9 cellular contexts compared by ENCODE assay signal in the genomic region with DNA sequence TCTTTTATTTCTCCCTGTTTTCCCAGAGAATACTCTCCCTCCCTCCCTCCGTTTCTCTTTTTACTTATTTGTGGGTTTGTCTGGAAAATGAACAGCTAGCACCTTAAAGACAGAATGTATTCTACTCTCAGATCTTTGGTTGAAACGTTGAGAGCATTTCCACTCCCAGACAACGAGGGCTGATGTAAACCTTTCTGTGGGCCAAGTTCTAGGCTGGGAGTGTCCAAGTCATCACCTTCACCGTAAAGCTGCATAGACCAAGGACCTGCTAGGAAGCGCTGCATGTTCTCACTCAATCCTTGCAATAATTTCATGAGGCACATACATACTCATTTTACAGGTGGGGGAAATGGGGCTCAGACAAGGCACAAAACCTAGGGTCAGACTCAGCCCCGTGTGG. TPM values are rescaled to one million over a fixed set of nuclear protein-coding genes. Genes with fewer than 3 reads are reported as not detected.
A peak's percentile ranks its signal among the peaks of the same experiment; 100 is the strongest.
DNase-seq lines count a peak whose midpoint lies in the region; ATAC-seq and TF ChIP-seq lines count a peak whose summit lies in the region.
"Had no signal": no experiment of that assay in that cellular context is flagged by ENCODE, and none has a peak within 500 bp of the region (broad histone marks: within the 10 kb centered on the region; RNA-seq: fewer than 3 reads in every experiment).

No MANE protein-coding gene starts in this region.

- H3K9me3 ChIP-seq in adrenal gland (replicated peaks in 1 of 3) = no peaks in the 10 kb centered on the region
- H3K9me3 ChIP-seq in liver (ENCODE audit: control insufficient read depth in 4 of 4, low read length in 3 of 4) = no peaks in the 10 kb centered on the region
- no peaks in the 10 kb centered on the region for H3K9me3 ChIP-seq in thoracic aorta

- no peak for TF ChIP-seq POLR2A in adrenal gland (IDR thresholded peaks at IDR 0.05)

- H3K9ac ChIP-seq in liver (ENCODE audit: low read depth in 1 of 2, low read length in 2 of 2) = peak overlapping the region in 1 of 2 donors; percentile 67

- H3K9me3 Mint-ChIP-seq in activated CD4-positive, alpha-beta T cell treated with anti-CD3 and anti-CD28 coated beads, Interleukin-2, amount 10 ng/mL, durations not matched to agents 24 days and 14 days = no peaks in the 10 kb centered on the region

- H3K4me3 Mint-ChIP-seq in activated CD4-positive, alpha-beta T cell treated with anti-CD3 and anti-CD28 coated beads, Interleukin-2, amount 10 ng/mL, durations not matched to agents 24 days and 14 days = peak overlapping the region; percentile 75

- TF ChIP-seq CTCF in adrenal gland (IDR thresholded peaks at IDR 0.05) = no peak
- no peak for TF ChIP-seq CTCF in liver (IDR thresholded peaks at IDR 0.05; ENCODE audit: low read depth, low read length, missing input control)
- no peak for TF ChIP-seq CTCF in thoracic aorta (IDR thresholded peaks at IDR 0.05)

- H3K27ac Mint-ChIP-seq in activated CD4-positive, alpha-beta T cell treated with anti-CD3 and anti-CD28 coated beads, Interleukin-2, amount 10 ng/mL, durations not matched to agents 24 days and 14 days = peak overlapping the region; percentile 91

- peak; percentile 71 for DNase-seq in activated CD4-positive, alpha-beta T cell treated with anti-CD3 and anti-CD28 coated beads, Interleukin-2, amount 10 ng/mL, durations not matched to agents 24 days and 14 days
- DNase-seq in activated CD4-positive, alpha-beta T cell treated with anti-CD3 and anti-CD28 coated beads for 4 hours = no peak
- DNase-seq in adrenal gland (no peak), thoracic aorta (ENCODE audit: low spot score) (no peak), occipital lobe (lab: John Stamatoyannopoulos, UW) (no peak), NOMO-1 (lab: John Stamatoyannopoulos, UW; ENCODE audit: unreplicated experiment in 2 of 2) (no peak)
- DNase-seq: NCI-H69 had no signal

- peaks cover 37% of the 10 kb centered on the region for H3K36me3 Mint-ChIP-seq in activated CD4-positive, alpha-beta T cell treated with anti-CD3 and anti-CD28 coated beads, Interleukin-2, amount 10 ng/mL, durations not matched to agents 24 days and 14 days (ENCODE audit: low read depth)

- H3K4me1 ChIP-seq in adrenal gland (replicated peaks in 1 of 2) = peaks cover 75 to 88% of the 10 kb centered on the region in 2 donors
- peaks cover 25 to 74% (median 58%) of the 10 kb centered on the region in 4 donors for H3K4me1 ChIP-seq in liver (ENCODE audit: control insufficient read depth in 4 of 4, insufficient read depth in 4 of 4, low read length in 3 of 4)
- H3K4me1 ChIP-seq in thoracic aorta (ENCODE audit: control insufficient read depth in 1 of 2, low read depth in 2 of 2) = peaks cover 83 to 96% of the 10 kb centered on the region in 2 donors

- no peaks in the 10 kb centered on the region for H3K27me3 ChIP-seq in adrenal gland
- H3K27me3 ChIP-seq in liver (ENCODE audit: control insufficient read depth in 4 of 4, insufficient read depth in 4 of 4, low read length in 3 of 4) = no peaks in the 10 kb centered on the region
- H3K27me3 ChIP-seq in thoracic aorta (replicated peaks; ENCODE audit: insufficient read depth) = no peaks in the 10 kb centered on the region

- intact Hi-C loops in activated CD4-positive, alpha-beta T cell treated with anti-CD3 and anti-CD28 coated beads, Interleukin-2, amount 10 ng/mL, durations not matched to agents 24 days and 14 days (cut with micrococcal nuclease) = no loop called here
- intact Hi-C loops in adrenal gland (cut with DNase I) = no loop called here

- no peak for TF ChIP-seq RAD21 in liver (IDR thresholded peaks at IDR 0.05)

- no peak overlapping the region for H3K4me3 ChIP-seq in adrenal gland
- no peak overlapping the region for H3K4me3 ChIP-seq in liver (ENCODE audit: low read depth in 1 of 3, low read length in 3 of 3)
- peak overlapping the region; percentile 54 for H3K4me3 ChIP-seq in thoracic aorta

- H3K36me3 ChIP-seq in adrenal gland (replicated peaks in 1 of 2) (no peaks in the 10 kb centered on the region), liver (ENCODE audit: control insufficient read depth in 4 of 4, insufficient read depth in 3 of 4, low read depth in 1 of 4, low read length in 3 of 4) (no peaks in the 10 kb centered on the region), thoracic aorta (peaks cover 6% of the 10 kb centered on the region)

- H3K27me3 Mint-ChIP-seq in activated CD4-positive, alpha-beta T cell treated with anti-CD3 and anti-CD28 coated beads, Interleukin-2, amount 10 ng/mL, durations not matched to agents 24 days and 14 days = no peaks in the 10 kb centered on the region

- no peak for ATAC-seq in thoracic aorta (ENCODE audit: insufficient number of reproducible peaks, low FRiP score, low read depth)
- no peak for ATAC-seq in GM18498 (IDR thresholded peaks at IDR 0.05; ENCODE audit: unreplicated experiment)

- peaks cover 77% of the 10 kb centered on the region for H3K4me1 Mint-ChIP-seq in activated CD4-positive, alpha-beta T cell treated with anti-CD3 and anti-CD28 coated beads, Interleukin-2, amount 10 ng/mL, durations not matched to agents 24 days and 14 days

- peak overlapping the region; percentile 16 to 98 (median 82) for H3K27ac ChIP-seq in adrenal gland
- peak overlapping the region; percentile 94 to 98 for H3K27ac ChIP-seq in liver (ENCODE audit: low read depth in 1 of 2, low read length in 2 of 2)
- H3K27ac ChIP-seq in thoracic aorta = peak overlapping the region; percentile 92 to 97

- WGBS in adrenal gland, 4 donors = 27 to 34% (median 31%) methylated on average over 6 of the region's 6 CpGs
- WGBS in liver = 50% methylated on average over 6 of the region's 6 CpGs

TF ChIP-seq in liver, 16 proteins besides CTCF, POLR2A, EP300 and RAD21:
- no peak for TF ChIP-seq MAX (IDR thresholded peaks at IDR 0.05)
TF ChIP-seq in liver: peak in this region for 0.

RNA-seq across cellular contexts. Expression of gene MYH9, which starts 32.4 kb away (rescaled TPM):
- 625 and 633 TPM in 2 replicates for total RNA-seq in activated CD4-positive, alpha-beta T cell treated with anti-CD3 and anti-CD28 coated beads, Interleukin-2, amount 10 ng/mL, durations not matched to agents 24 days and 14 days
- total RNA-seq in adrenal gland (100 to 1,000 TPM; 294 to 427 (median 369) TPM), liver (100 to 1,000 TPM; 123 to 150 TPM), thoracic aorta (1,000 to 10,000 TPM; 1,447 to 1,631 TPM), occipital lobe (34.6 TPM)
- polyA plus RNA-seq in adrenal gland (100 to 1,000 TPM in 2 of 3 donors, 10 to 100 TPM in 1; 96.2 to 164 (median 133) TPM), liver (10 to 100 TPM; 32.3 to 74.1 TPM)
